Comparison of ENCODE assay signal across 8 cellular contexts in the genomic region with DNA sequence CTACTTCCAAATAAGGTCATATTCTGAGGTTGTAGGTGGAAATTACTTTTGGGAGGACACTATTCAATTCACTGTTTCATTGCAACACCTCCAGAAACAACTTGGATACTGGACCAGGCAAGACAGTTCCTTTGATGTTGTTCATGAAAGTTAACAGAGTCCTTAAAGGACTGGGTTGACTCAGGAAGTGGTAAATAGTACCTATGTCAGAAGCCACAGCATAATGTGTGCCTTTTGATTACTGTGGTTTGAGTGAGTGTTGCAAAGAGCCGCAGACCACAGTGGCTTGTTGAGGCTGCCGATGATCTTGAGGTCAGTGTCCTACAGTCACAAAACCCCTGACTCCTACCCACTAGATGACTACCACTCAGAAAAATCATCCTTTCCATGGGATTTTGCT. TPM values are rescaled to one million over a fixed set of nuclear protein-coding genes. Genes with fewer than 3 reads are reported as not detected.
DNase-seq lines count a peak whose midpoint lies in the region; ATAC-seq and TF ChIP-seq lines count a peak whose summit lies in the region.

No MANE protein-coding gene starts in this region.

- intact Hi-C loops in natural killer cell (cut with micrococcal nuclease): loop anchor here (5.0 kb wide), 3 partner anchors 123 to 683 kb away; no protein-coding TSS in a partner anchor

- POLR2A ChIA-PET in activated CD4-positive, alpha-beta T cell treated with anti-CD3 and anti-CD28 coated beads, Interleukin-2, amount 10 ng/mL, durations not matched to agents 7 days and 5 days (lab: Charles Lee): no interaction called here

- TF ChIP-seq CTCF in natural killer cell (IDR thresholded peaks at IDR 0.05): no peak

- H3K9me3 Mint-ChIP-seq in activated CD4-positive, alpha-beta T cell treated with anti-CD3 and anti-CD28 coated beads, Interleukin-2, amount 10 ng/mL, durations not matched to agents 7 days and 5 days: peaks cover 10% of the 10 kb centered on the region
- peaks cover 0 to 3% of the 10 kb centered on the region in 2 donors for H3K9me3 Mint-ChIP-seq in natural killer cell

- H3K27ac Mint-ChIP-seq in activated CD4-positive, alpha-beta T cell treated with anti-CD3 and anti-CD28 coated beads, Interleukin-2, amount 10 ng/mL, durations not matched to agents 7 days and 5 days: no peak overlapping the region
- H3K27ac Mint-ChIP-seq in natural killer cell: peak overlapping the region; percentile 73 to 77

- DNase-seq in activated CD8-positive, alpha-beta memory T cell treated with anti-CD3 and anti-CD28 coated beads for 1 hour (ENCODE audit: extremely low read depth in 1 of 2, low read depth in 1 of 2): peak; percentile 4 to 14
- no peak for DNase-seq in activated CD8-positive, alpha-beta memory T cell treated with anti-CD3 and anti-CD28 coated beads for 24 hours
- peak; percentile 76 for DNase-seq in activated CD4-positive, alpha-beta T cell treated with anti-CD3 and anti-CD28 coated beads, Interleukin-2, amount 10 ng/mL, durations not matched to agents 7 days and 5 days
- peak; percentile 63 for DNase-seq in natural killer cell
- no peak for DNase-seq in DMS153 treated with DMSO at 0.1 percent for 48 hours (lab: John Stamatoyannopoulos, UW; ENCODE audit: unreplicated experiment)
- no peak for DNase-seq in NCI-H446 treated with DMSO at 0.1 percent for 48 hours (lab: John Stamatoyannopoulos, UW)
- no peak for DNase-seq in NCI-H2081 treated with DMSO at 0.1 percent for 48 hours (lab: John Stamatoyannopoulos, UW)

- peak overlapping the region; percentile 1 for H3K4me3 Mint-ChIP-seq in activated CD4-positive, alpha-beta T cell treated with anti-CD3 and anti-CD28 coated beads, Interleukin-2, amount 10 ng/mL, durations not matched to agents 7 days and 5 days
- H3K4me3 Mint-ChIP-seq in natural killer cell: peak overlapping the region; percentile 69

- CTCF ChIA-PET in activated CD4-positive, alpha-beta T cell treated with anti-CD3 and anti-CD28 coated beads, Interleukin-2, amount 10 ng/mL, durations not matched to agents 7 days and 5 days (lab: Charles Lee): interaction anchor here (1.3 kb wide), 1 partner anchor 11 kb away, joined by 4 read pairs; a partner anchor contains a TSS

- ATAC-seq in HG03457 (IDR thresholded peaks at IDR 0.05; ENCODE audit: unreplicated experiment) (peak; percentile 98), natural killer cell (peak; percentile 92 to 99 (median 92))

- H3K36me3 Mint-ChIP-seq in activated CD4-positive, alpha-beta T cell treated with anti-CD3 and anti-CD28 coated beads, Interleukin-2, amount 10 ng/mL, durations not matched to agents 7 days and 5 days (ENCODE audit: low read depth): no peaks in the 10 kb centered on the region
- peaks cover 6% of the 10 kb centered on the region for H3K36me3 Mint-ChIP-seq in natural killer cell

- H3K4me1 Mint-ChIP-seq in activated CD4-positive, alpha-beta T cell treated with anti-CD3 and anti-CD28 coated beads, Interleukin-2, amount 10 ng/mL, durations not matched to agents 7 days and 5 days: peaks cover 19% of the 10 kb centered on the region
- peaks cover 14 to 22% of the 10 kb centered on the region in 2 donors for H3K4me1 Mint-ChIP-seq in natural killer cell

- peaks cover 65% of the 10 kb centered on the region for H3K27me3 Mint-ChIP-seq in activated CD4-positive, alpha-beta T cell treated with anti-CD3 and anti-CD28 coated beads, Interleukin-2, amount 10 ng/mL, durations not matched to agents 7 days and 5 days
- H3K27me3 Mint-ChIP-seq in natural killer cell (ENCODE audit: low read depth in 2 of 2): peaks cover 70 to 83% of the 10 kb centered on the region in 2 donors

RNA-seq across cellular contexts. Expression of a gene that starts 10.9 kb away (rescaled TPM):
- not detected for total RNA-seq in activated CD4-positive, alpha-beta T cell treated with anti-CD3 and anti-CD28 coated beads, Interleukin-2, amount 10 ng/mL, durations not matched to agents 7 days and 5 days
- total RNA-seq in natural killer cell: not detected

Comparison
In these comparisons a context has a peak if more than half of its experiments do, and no peak if none do; other contexts are left out.
1. DNase-seq: peak in activated CD8-positive, alpha-beta memory T cell treated with anti-CD3 and anti-CD28 coated beads for 1 hour (2 of 2), activated CD4-positive, alpha-beta T cell treated with anti-CD3 and anti-CD28 coated beads, Interleukin-2, amount 10 ng/mL, durations not matched to agents 7 days and 5 days (single experiment) and natural killer cell (single experiment); none in activated CD8-positive, alpha-beta memory T cell treated with anti-CD3 and anti-CD28 coated beads for 24 hours (single experiment), DMS153 treated with DMSO at 0.1 percent for 48 hours (single experiment), NCI-H446 treated with DMSO at 0.1 percent for 48 hours (single experiment) and NCI-H2081 treated with DMSO at 0.1 percent for 48 hours (single experiment).